12 cellular contexts compared by ENCODE assay signal in genomic region chr15:63531586-63531985, GRCh38. TPM values are rescaled to one million over a fixed set of nuclear protein-coding genes. Genes with fewer than 3 reads are reported as not detected.
DNase-seq lines count a peak whose midpoint lies in the region; TF ChIP-seq lines count a peak whose summit lies in the region.
"Had no signal": no experiment of that assay in that cellular context is flagged by ENCODE, and none has a peak within 500 bp of the region (broad histone marks: within the 10 kb centered on the region; RNA-seq: fewer than 3 reads in every experiment).

No MANE protein-coding gene starts in this region.

- no peak for TF ChIP-seq POLR2A in esophagus squamous epithelium (IDR thresholded peaks at IDR 0.05)

- H3K79me2 ChIP-seq in PC-9 (ENCODE audit: low read depth), result peaks cover 91% of the 10 kb centered on the region

- 0 out of 2 replicates have a peak, but pooled peaks cover 6% of the 10 kb centered on the region for H3F3A ChIP-seq in PC-9 (ENCODE audit: insufficient read depth, low read depth)

- no peak overlapping the region for H2AFZ ChIP-seq in PC-9

- peak overlapping the region; percentile 52 for H3K9ac ChIP-seq in SK-N-MC (ENCODE audit: insufficient read length)

- no TSS peak for BruUV-seq in PC-9 (replicated peaks; lab: Mats Ljungman, UMichigan)

- H3K4me3 ChIP-seq in AG10803 (ENCODE audit: low read length) (no peak overlapping the region), GM12864 (ENCODE audit: low read depth, low read length) (no peak overlapping the region), SK-N-MC (peak overlapping the region; percentile 48), PC-9 (no peak overlapping the region), esophagus squamous epithelium (no peak overlapping the region)
- H3K4me3 ChIP-seq: coronary artery, thyroid gland had no signal

- no peaks in the 10 kb centered on the region for H3K27me3 ChIP-seq in PC-9 (ENCODE audit: insufficient read depth, low read depth)
- no peaks in the 10 kb centered on the region for H3K27me3 ChIP-seq in esophagus squamous epithelium
- H3K27me3 ChIP-seq: thyroid gland had no signal

- peaks cover 7% of the 10 kb centered on the region; the same call in 1 of the 2 replicates for H4K20me1 ChIP-seq in PC-9 (ENCODE audit: insufficient read depth)

- H3K4me1 ChIP-seq in PC-9 (replicated peaks; ENCODE audit: insufficient read depth) (no peaks in the 10 kb centered on the region), esophagus squamous epithelium (peaks cover 0 to 5% (median 4%) of the 10 kb centered on the region in 3 donors)

- CTCF ChIA-PET in PC-9 (lab: Charles Lee), result no interaction called here

- no peak for DNase-seq in AG10803 (ENCODE audit: low read depth)
- no peak for DNase-seq in GM12864 (ENCODE audit: low read depth)
- DNase-seq in SK-N-MC (ENCODE audit: low read depth, low spot score), result no peak
- DNase-seq in iPS-NIHi11 (ENCODE audit: low spot score), result peak; percentile 20
- no peak for DNase-seq in NCI-H187 treated with DMSO at 0.1 percent for 48 hours (lab: John Stamatoyannopoulos, UW)
- no peak for DNase-seq in effector CD8-positive, alpha-beta T cell (lab: John Stamatoyannopoulos, UW)
- DNase-seq in PC-9, result no peak
- DNase-seq in esophagus squamous epithelium (lab: John Stamatoyannopoulos, UW), result no peak
- DNase-seq: stimulated activated CD4-positive, alpha-beta T cell treated with anti-CD3 and anti-CD28 coated beads, Interleukin-4, amount 100 ng/mL, for 4 hours; T-helper 2 cell; thyroid gland had no signal

- intact Hi-C loops in PC-9 (cut with micrococcal nuclease; ENCODE audit: unreplicated experiment), result no loop called here
- intact Hi-C loops in esophagus squamous epithelium (cut with DNase I), result no loop called here

- no peaks in the 10 kb centered on the region; the same call in 1 of the 2 replicates for H3K36me3 ChIP-seq in SK-N-MC (ENCODE audit: insufficient read depth, low read length)
- no peaks in the 10 kb centered on the region for H3K36me3 ChIP-seq in PC-9 (ENCODE audit: low read depth)
- no peaks in the 10 kb centered on the region for H3K36me3 ChIP-seq in esophagus squamous epithelium
- H3K36me3 ChIP-seq: thyroid gland had no signal

- POLR2A ChIA-PET in PC-9 (lab: Charles Lee; ENCODE audit: unreplicated experiment), result no interaction called here

- H3K9me3 ChIP-seq in SK-N-MC (ENCODE audit: low read depth, low read length) (no peaks in the 10 kb centered on the region), PC-9 (ENCODE audit: insufficient read depth, low read depth) (no peaks in the 10 kb centered on the region), esophagus squamous epithelium (no peaks in the 10 kb centered on the region)
- H3K9me3 ChIP-seq: thyroid gland had no signal

- WGBS in esophagus squamous epithelium, 2 donors, result 91 to 95% methylated on average over 4 of the region's 4 CpGs

- H3K9me2 ChIP-seq in PC-9 (ENCODE audit: insufficient read depth), result no peaks in the 10 kb centered on the region

- H3K4me2 ChIP-seq in PC-9, result no peak overlapping the region

- H3K27ac ChIP-seq in SK-N-MC (peak overlapping the region; percentile 90), PC-9 (no peak overlapping the region), esophagus squamous epithelium (no peak overlapping the region)
- H3K27ac ChIP-seq: coronary artery, thyroid gland had no signal

- TF ChIP-seq CTCF in AG10803 (conservative IDR thresholded peaks at IDR 0.05; ENCODE audit: low read length), result peak; percentile 18; the same call in 1 of the 2 replicates
- peak; percentile 48 for TF ChIP-seq CTCF in GM12864 (IDR thresholded peaks at IDR 0.05; ENCODE audit: low read depth, low read length, missing control alignments)
- no peak for TF ChIP-seq CTCF in PC-9 (conservative IDR thresholded peaks at IDR 0.05)
- TF ChIP-seq CTCF in esophagus squamous epithelium (IDR thresholded peaks at IDR 0.05), result no peak

RNA-seq across cellular contexts. Expression of gene USP3, which starts 27.2 kb away (rescaled TPM):
- total RNA-seq in PC-9 (2021), result 57.5 and 59.7 TPM in 2 replicates
- 10 to 100 TPM; 27.3 to 52.8 (median 32.2) TPM for total RNA-seq in esophagus squamous epithelium

Comparison
In these comparisons a context has a peak if more than half of its experiments do, and no peak if none do; other contexts are left out.
1. CTCF ChIP-seq: peak in AG10803 (single experiment) and GM12864 (single experiment); none in PC-9 (single experiment) and esophagus squamous epithelium (0 of 6).